ENCODE assay signal across 15 cellular contexts in the genomic region with DNA sequence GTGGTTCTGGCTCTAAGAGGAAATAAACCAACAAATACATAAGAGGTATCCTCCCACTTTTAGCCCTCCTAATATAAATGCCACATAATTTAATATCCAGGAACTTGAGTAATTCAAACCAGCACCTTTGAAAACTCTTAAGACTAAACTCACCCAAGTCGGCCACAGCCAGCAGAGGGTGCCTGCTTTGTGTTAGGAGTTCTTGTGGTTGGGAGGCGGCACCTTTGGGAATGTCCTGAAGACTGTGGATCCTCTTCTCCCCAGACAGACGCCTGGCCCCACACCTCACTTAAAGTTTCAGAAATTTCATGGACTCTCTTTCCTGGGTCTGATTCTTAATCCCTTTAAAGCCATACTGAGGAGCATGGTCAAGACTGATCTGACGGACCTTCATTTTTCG.
A peak's percentile ranks its signal among the peaks of the same experiment; 100 is the strongest.
DNase-seq lines count a peak whose midpoint lies in the region; ATAC-seq and TF ChIP-seq lines count a peak whose summit lies in the region.
"Had no signal": no experiment of that assay in that cellular context is flagged by ENCODE, and none has a peak within 500 bp of the region (broad histone marks: within the 10 kb centered on the region; RNA-seq: fewer than 3 reads in every experiment).

No MANE protein-coding gene starts in this region.

- TF ChIP-seq EP300 in SK-N-SH (IDR thresholded peaks at IDR 0.05; ENCODE audit: borderline replicate concordance in 1 of 2, low read depth in 1 of 2, low read length in 1 of 2): no peak

- peak; percentile 28 for DNase-seq in right atrium auricular region (ENCODE audit: low spot score)
- no peak for DNase-seq in right cardiac atrium
- DNase-seq in SK-N-SH: no peak
- peak; percentile 12 for DNase-seq in fibroblast of peridontal ligament (ENCODE audit: extremely low read depth)
- peak; percentile 29 for DNase-seq in thyroid gland
- DNase-seq in NCI-H187 (lab: John Stamatoyannopoulos, UW): no peak
- DNase-seq: DMS79; foreskin melanocyte; left colon; NCI-H2081; stimulated activated CD4-positive, alpha-beta T cell treated with anti-CD3 and anti-CD28 coated beads, Interleukin-15, amount 100 ng/mL, for 24 hours had no signal

- no peak overlapping the region for H3K4me2 ChIP-seq in SK-N-SH
- H3K4me2 ChIP-seq: KMS-11 had no signal

- H3K4me3 ChIP-seq in right atrium auricular region (no peak overlapping the region), right cardiac atrium (ENCODE audit: low read length) (no peak overlapping the region), SK-N-SH (ENCODE audit: low read depth in 2 of 2, low read length in 1 of 2) (no peak overlapping the region), thyroid gland (replicated peaks in 1 of 3) (no peak overlapping the region)

- TF ChIP-seq POLR2A in thyroid gland (IDR thresholded peaks at IDR 0.05): no peak

- H3K27ac ChIP-seq in right atrium auricular region (no peak overlapping the region), right cardiac atrium (ENCODE audit: low read length) (no peak overlapping the region), SK-N-SH (ENCODE audit: low read depth in 2 of 2, low read length in 1 of 2) (no peak overlapping the region), thyroid gland (peak overlapping the region in 1 of 3 donors; percentile 8)
- H3K27ac ChIP-seq: KMS-11 had no signal

- H3K27me3 ChIP-seq in right atrium auricular region (no peaks in the 10 kb centered on the region), right cardiac atrium (ENCODE audit: control insufficient read depth, insufficient read depth) (no peaks in the 10 kb centered on the region), SK-N-SH (ENCODE audit: insufficient read depth) (no peaks in the 10 kb centered on the region), thyroid gland (no peaks in the 10 kb centered on the region)

- H3F3A ChIP-seq in SK-N-SH (replicated peaks; ENCODE audit: insufficient read depth): no peaks in the 10 kb centered on the region

- ATAC-seq in right cardiac atrium: no peak
- ATAC-seq in HG02938 (IDR thresholded peaks at IDR 0.05; ENCODE audit: unreplicated experiment): no peak
- no peak for ATAC-seq in HG03442 (IDR thresholded peaks at IDR 0.05; ENCODE audit: unreplicated experiment)
- ATAC-seq: left colon, T-cell had no signal

- CTCF ChIA-PET in SK-N-SH (lab: Yijun Ruan, JAX): no interaction called here

- no peaks in the 10 kb centered on the region for H3K79me2 ChIP-seq in SK-N-SH (ENCODE audit: insufficient read depth)

- peaks cover 6% of the 10 kb centered on the region; the same call in 1 of the 2 replicates for H4K20me1 ChIP-seq in SK-N-SH (ENCODE audit: insufficient read depth)

- POLR2A ChIA-PET in SK-N-SH (lab: Yijun Ruan, JAX): no interaction called here

- peaks cover 0 to 22% of the 10 kb centered on the region in 2 donors for H3K4me1 ChIP-seq in right atrium auricular region
- peaks cover 2% of the 10 kb centered on the region for H3K4me1 ChIP-seq in right cardiac atrium (ENCODE audit: control insufficient read depth, insufficient read depth, low read length)
- peaks cover 9% of the 10 kb centered on the region in 2 experiments; a peak in 2 of 4 replicates for H3K4me1 ChIP-seq in SK-N-SH (ENCODE audit: control insufficient read depth in 1 of 2, insufficient read depth in 2 of 2, low read depth in 1 of 2, low read length in 1 of 2)
- H3K4me1 ChIP-seq in thyroid gland: peaks cover 13 to 34% of the 10 kb centered on the region in 2 donors

- H3K9ac ChIP-seq in SK-N-SH: no peak overlapping the region
- H3K9ac ChIP-seq: KMS-11 had no signal

- H3K9me2 ChIP-seq in SK-N-SH: no peaks in the 10 kb centered on the region

- 92% methylated on average over 5 of the region's 5 CpGs for WGBS in right cardiac atrium
- 72% methylated on average over 5 of the region's 5 CpGs for WGBS in SK-N-SH (ENCODE audit: low lambda C conversion rate)
- 85 to 86% methylated on average over 5 of the region's 5 CpGs for WGBS in thyroid gland, 2 donors

- no peaks in the 10 kb centered on the region for H3K36me3 ChIP-seq in right atrium auricular region
- peaks cover 0 to 2% of the 10 kb centered on the region in 2 experiments for H3K36me3 ChIP-seq in SK-N-SH (replicated peaks in 1 of 2; ENCODE audit: control insufficient read depth in 1 of 2, insufficient read depth in 2 of 2, low read length in 1 of 2)
- no peaks in the 10 kb centered on the region for H3K36me3 ChIP-seq in thyroid gland

- no peak for TF ChIP-seq RAD21 in SK-N-SH (IDR thresholded peaks at IDR 0.05; ENCODE audit: low read length)

- no peak overlapping the region for H2AFZ ChIP-seq in SK-N-SH (ENCODE audit: low read depth)

- intact Hi-C loops in right cardiac atrium (cut with DNase I): no loop called here
- intact Hi-C loops in thyroid gland (cut with DNase I): no loop called here

- no peak for TF ChIP-seq CTCF in right atrium auricular region (IDR thresholded peaks at IDR 0.05)
- peak; percentile 28; the same call in 1 of the 2 replicates for TF ChIP-seq CTCF in SK-N-SH (IDR thresholded peaks at IDR 0.05)
- peak in 2 of 6 experiments; percentile 9 to 14 for TF ChIP-seq CTCF in thyroid gland (IDR thresholded peaks at IDR 0.05)

- H3K9me3 ChIP-seq in right atrium auricular region (no peaks in the 10 kb centered on the region), right cardiac atrium (ENCODE audit: control insufficient read depth, low read length) (no peaks in the 10 kb centered on the region), SK-N-SH (no peaks in the 10 kb centered on the region), thyroid gland (no peaks in the 10 kb centered on the region)

TF ChIP-seq in SK-N-SH, 30 proteins besides CTCF, POLR2A, EP300 and RAD21:
- no peak for TF ChIP-seq USF2 (IDR thresholded peaks at IDR 0.05; ENCODE audit: borderline replicate concordance, low read depth, low read length)
- no peak for TF ChIP-seq MXI1 (IDR thresholded peaks at IDR 0.05; ENCODE audit: low read depth, low read length)
- no peak for TF ChIP-seq NRF1 (IDR thresholded peaks at IDR 0.05; ENCODE audit: low read depth, low read length)
- TF ChIP-seq CHD2 (IDR thresholded peaks at IDR 0.05; ENCODE audit: low read length, partially characterized antibody): no peak
- TF ChIP-seq RFX5 (IDR thresholded peaks at IDR 0.05; ENCODE audit: low read length): no peak
- TF ChIP-seq FOSL2 (IDR thresholded peaks at IDR 0.05; ENCODE audit: borderline replicate concordance, low read depth): no peak
- TF ChIP-seq FOXM1 (IDR thresholded peaks at IDR 0.05; ENCODE audit: low read depth): no peak
- TF ChIP-seq TCF12 (IDR thresholded peaks at IDR 0.05): no peak
- no peak for TF ChIP-seq RCOR1 (IDR thresholded peaks at IDR 0.05; ENCODE audit: low read length)
- no peak for TF ChIP-seq USF1 (IDR thresholded peaks at IDR 0.05; ENCODE audit: borderline replicate concordance, low read depth)
- no peak for TF ChIP-seq FOXJ3 (CRISPR knock-in tag; IDR thresholded peaks at IDR 0.05)
- no peak for TF ChIP-seq POLR2AphosphoS5 (IDR thresholded peaks at IDR 0.05; ENCODE audit: low read depth, low read length)
- no peak for TF ChIP-seq TEAD4 (IDR thresholded peaks at IDR 0.05; ENCODE audit: borderline replicate concordance, insufficient read depth)
- no peak for TF ChIP-seq YY1 (IDR thresholded peaks at IDR 0.05; ENCODE audit: low read depth)
- no peak for TF ChIP-seq NFIC (IDR thresholded peaks at IDR 0.05; ENCODE audit: borderline replicate concordance)
- no peak for TF ChIP-seq JUND (IDR thresholded peaks at IDR 0.05)
- no peak for TF ChIP-seq RXRA (IDR thresholded peaks at IDR 0.05; ENCODE audit: borderline replicate concordance, low read depth)
- TF ChIP-seq, protein P1, sequence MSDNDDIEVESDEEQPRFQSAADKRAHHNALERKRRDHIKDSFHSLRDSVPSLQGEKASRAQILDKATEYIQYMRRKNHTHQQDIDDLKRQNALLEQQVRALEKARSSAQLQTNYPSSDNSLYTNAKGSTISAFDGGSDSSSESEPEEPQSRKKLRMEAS (IDR thresholded peaks at IDR 0.05; ENCODE audit: low read depth): no peak
- TF ChIP-seq GABPA (IDR thresholded peaks at IDR 0.05; ENCODE audit: low read depth): no peak

Comparison
In these comparisons a context has a peak if more than half of its experiments do, and no peak if none do; other contexts are left out.
1. DNase-seq: peak in right atrium auricular region (single experiment), fibroblast of peridontal ligament (single experiment) and thyroid gland (2 of 2); none in right cardiac atrium (0 of 3), SK-N-SH (single experiment) and NCI-H187 (0 of 2).